Comparison of ENCODE assay signal across 1 cellular context in the genomic region with DNA sequence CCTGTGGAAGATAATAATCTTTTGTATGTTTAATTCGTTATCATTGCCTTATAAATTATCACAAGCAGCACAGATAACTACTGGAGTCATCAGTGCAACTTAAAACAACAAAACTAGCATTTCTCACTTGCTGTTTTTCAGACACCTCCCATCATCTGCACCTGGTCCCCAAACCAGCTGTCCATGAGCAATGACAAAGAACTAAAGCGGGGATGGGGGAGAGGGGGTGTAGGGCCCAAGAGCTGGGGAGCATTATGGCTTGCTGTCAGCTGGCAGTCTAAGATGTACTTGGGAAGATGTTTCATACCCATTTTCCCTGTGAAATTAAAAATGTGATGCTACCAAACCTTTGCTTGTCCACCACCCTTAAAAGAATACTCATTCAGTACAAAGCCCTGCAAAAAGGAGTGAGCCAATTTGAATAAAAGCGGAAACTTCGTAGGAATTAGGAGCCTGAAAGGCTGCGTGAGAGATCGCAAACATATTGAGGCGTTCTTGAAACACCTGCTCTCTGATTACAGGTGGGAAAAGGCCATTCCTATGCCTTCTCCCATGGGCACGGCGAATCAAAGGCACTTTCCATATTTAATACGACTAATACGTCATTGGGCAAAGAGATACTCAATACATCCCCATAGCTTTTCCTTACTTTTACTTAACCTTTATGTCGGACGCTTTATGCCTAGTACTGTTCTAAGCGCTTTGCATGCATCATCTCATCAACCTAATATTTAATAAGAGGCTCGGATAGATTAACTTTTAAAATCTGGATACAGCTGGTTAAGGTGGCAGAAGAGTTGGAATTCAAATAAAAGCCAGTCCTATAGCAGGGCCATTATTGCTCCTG.
TF ChIP-seq lines count a peak whose summit lies in the region.

No MANE protein-coding gene starts in this region.

TF ChIP-seq in GM23338, 12 proteins besides CTCF, POLR2A, EP300 and RAD21 (continued from another document):
- TF ChIP-seq, protein P1, sequence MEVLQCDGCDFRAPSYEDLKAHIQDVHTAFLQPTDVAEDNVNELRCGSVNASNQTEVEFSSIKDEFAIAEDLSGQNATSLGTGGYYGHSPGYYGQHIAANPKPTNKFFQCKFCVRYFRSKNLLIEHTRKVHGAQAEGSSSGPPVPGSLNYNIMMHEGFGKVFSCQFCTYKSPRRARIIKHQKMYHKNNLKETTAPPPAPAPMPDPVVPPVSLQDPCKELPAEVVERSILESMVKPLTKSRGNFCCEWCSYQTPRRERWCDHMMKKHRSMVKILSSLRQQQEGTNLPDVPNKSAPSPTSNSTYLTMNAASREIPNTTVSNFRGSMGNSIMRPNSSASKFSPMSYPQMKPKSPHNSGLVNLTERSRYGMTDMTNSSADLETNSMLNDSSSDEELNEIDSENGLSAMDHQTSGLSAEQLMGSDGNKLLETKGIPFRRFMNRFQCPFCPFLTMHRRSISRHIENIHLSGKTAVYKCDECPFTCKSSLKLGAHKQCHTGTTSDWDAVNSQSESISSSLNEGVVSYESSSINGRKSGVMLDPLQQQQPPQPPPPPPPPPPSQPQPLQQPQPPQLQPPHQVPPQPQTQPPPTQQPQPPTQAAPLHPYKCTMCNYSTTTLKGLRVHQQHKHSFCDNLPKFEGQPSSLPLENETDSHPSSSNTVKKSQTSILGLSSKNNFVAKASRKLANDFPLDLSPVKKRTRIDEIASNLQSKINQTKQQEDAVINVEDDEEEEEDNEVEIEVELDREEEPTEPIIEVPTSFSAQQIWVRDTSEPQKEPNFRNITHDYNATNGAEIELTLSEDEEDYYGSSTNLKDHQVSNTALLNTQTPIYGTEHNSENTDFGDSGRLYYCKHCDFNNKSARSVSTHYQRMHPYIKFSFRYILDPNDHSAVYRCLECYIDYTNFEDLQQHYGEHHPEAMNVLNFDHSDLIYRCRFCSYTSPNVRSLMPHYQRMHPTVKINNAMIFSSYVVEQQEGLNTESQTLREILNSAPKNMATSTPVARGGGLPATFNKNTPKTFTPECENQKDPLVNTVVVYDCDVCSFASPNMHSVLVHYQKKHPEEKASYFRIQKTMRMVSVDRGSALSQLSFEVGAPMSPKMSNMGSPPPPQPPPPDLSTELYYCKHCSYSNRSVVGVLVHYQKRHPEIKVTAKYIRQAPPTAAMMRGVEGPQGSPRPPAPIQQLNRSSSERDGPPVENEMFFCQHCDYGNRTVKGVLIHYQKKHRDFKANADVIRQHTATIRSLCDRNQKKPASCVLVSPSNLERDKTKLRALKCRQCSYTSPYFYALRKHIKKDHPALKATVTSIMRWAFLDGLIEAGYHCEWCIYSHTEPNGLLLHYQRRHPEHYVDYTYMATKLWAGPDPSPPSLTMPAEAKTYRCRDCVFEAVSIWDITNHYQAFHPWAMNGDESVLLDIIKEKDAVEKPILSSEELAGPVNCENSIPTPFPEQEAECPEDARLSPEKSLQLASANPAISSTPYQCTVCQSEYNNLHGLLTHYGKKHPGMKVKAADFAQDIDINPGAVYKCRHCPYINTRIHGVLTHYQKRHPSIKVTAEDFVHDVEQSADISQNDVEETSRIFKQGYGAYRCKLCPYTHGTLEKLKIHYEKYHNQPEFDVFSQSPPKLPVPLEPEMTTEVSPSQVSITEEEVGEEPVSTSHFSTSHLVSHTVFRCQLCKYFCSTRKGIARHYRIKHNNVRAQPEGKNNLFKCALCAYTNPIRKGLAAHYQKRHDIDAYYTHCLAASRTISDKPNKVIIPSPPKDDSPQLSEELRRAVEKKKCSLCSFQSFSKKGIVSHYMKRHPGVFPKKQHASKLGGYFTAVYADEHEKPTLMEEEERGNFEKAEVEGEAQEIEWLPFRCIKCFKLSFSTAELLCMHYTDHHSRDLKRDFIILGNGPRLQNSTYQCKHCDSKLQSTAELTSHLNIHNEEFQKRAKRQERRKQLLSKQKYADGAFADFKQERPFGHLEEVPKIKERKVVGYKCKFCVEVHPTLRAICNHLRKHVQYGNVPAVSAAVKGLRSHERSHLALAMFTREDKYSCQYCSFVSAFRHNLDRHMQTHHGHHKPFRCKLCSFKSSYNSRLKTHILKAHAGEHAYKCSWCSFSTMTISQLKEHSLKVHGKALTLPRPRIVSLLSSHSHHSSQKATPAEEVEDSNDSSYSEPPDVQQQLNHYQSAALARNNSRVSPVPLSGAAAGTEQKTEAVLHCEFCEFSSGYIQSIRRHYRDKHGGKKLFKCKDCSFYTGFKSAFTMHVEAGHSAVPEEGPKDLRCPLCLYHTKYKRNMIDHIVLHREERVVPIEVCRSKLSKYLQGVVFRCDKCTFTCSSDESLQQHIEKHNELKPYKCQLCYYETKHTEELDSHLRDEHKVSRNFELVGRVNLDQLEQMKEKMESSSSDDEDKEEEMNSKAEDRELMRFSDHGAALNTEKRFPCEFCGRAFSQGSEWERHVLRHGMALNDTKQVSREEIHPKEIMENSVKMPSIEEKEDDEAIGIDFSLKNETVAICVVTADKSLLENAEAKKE (CRISPR knock-in tag; IDR thresholded peaks at IDR 0.05), result no peak
- TF ChIP-seq EZH2phosphoT487 (IDR thresholded peaks at IDR 0.05; ENCODE audit: unreplicated experiment) (no peak), POLR2AphosphoS5 (IDR thresholded peaks at IDR 0.05; ENCODE audit: low read depth) (no peak), STAT1 (IDR thresholded peaks at IDR 0.05; ENCODE audit: unreplicated experiment) (no peak), ZNF331 (CRISPR knock-in tag; IDR thresholded peaks at IDR 0.05; ENCODE audit: low read depth) (no peak), EZH2 (IDR thresholded peaks at IDR 0.05; ENCODE audit: low read depth, unreplicated experiment) (no peak), NANOG (IDR thresholded peaks at IDR 0.05; ENCODE audit: borderline replicate concordance) (no peak)
- TF ChIP-seq, protein P2, sequence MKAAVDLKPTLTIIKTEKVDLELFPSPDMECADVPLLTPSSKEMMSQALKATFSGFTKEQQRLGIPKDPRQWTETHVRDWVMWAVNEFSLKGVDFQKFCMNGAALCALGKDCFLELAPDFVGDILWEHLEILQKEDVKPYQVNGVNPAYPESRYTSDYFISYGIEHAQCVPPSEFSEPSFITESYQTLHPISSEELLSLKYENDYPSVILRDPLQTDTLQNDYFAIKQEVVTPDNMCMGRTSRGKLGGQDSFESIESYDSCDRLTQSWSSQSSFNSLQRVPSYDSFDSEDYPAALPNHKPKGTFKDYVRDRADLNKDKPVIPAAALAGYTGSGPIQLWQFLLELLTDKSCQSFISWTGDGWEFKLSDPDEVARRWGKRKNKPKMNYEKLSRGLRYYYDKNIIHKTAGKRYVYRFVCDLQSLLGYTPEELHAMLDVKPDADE (IDR thresholded peaks at IDR 0.05), result no peak
